13 cellular contexts compared by ENCODE assay signal in genomic region chr7:69967699-69968450, GRCh38.
DNase-seq lines count a peak whose midpoint lies in the region; ATAC-seq and TF ChIP-seq lines count a peak whose summit lies in the region.
"Had no signal": no experiment of that assay in that cellular context is flagged by ENCODE, and none has a peak within 500 bp of the region (broad histone marks: within the 10 kb centered on the region; RNA-seq: fewer than 3 reads in every experiment).

No MANE protein-coding gene starts in this region.

- DNase-seq in heart left ventricle (no peak), osteoblast (ENCODE audit: insufficient read length, low spot score, missing footprints) (no peak), COLO829 (ENCODE audit: low spot score) (no peak), EL (no peak)
- DNase-seq in activated T-cell treated with anti-CD3 and anti-CD28 coated beads, Interleukin-2, amount 50 U/mL, for 48 hours: no peak
- no peak for DNase-seq in activated T-cell treated with anti-CD3 and anti-CD28 coated beads, Interleukin-2, amount 50 U/mL, for 1 hour
- DNase-seq: activated T-cell treated with anti-CD3 and anti-CD28 coated beads for 4 hours; CD4-positive, alpha-beta memory T cell; central memory CD4-positive, alpha-beta T cell; MV-4-11; stimulated activated CD4-positive, alpha-beta T cell treated with anti-CD3 and anti-CD28 coated beads, Interleukin-12 subunit alpha, Interleukin-12 subunit beta, amount 100 ng/mL, for 4 hours had no signal

- 3 to 15% (median 5%) methylated on average over 3 of the region's 3 CpGs for WGBS in heart left ventricle, 4 donors

- intact Hi-C loops in heart left ventricle (cut with DNase I): loop anchor here in 5 of 10 donors (5.0 to 10.0 kb wide), 4 partner anchors 54 to 193 kb away; no protein-coding TSS in a partner anchor

- H3K4me2 ChIP-seq in osteoblast (ENCODE audit: insufficient read depth, low read length): peak overlapping the region; percentile 32

- no peak for TF ChIP-seq POLR2A in heart left ventricle (IDR thresholded peaks at IDR 0.05)

- H3K4me3 ChIP-seq in heart left ventricle (peak overlapping the region in 11 of 12 donors; percentile 1 to 54 (median 45)), osteoblast (ENCODE audit: insufficient read depth, low read length) (no peak overlapping the region)

- H3K36me3 ChIP-seq in heart left ventricle: no peaks in the 10 kb centered on the region
- H3K36me3 ChIP-seq in osteoblast (ENCODE audit: insufficient read depth, low read length): no peaks in the 10 kb centered on the region

- H3K27me3 ChIP-seq in heart left ventricle (no peaks in the 10 kb centered on the region), osteoblast (ENCODE audit: insufficient read depth, low read length) (no peaks in the 10 kb centered on the region)

- H3K27ac ChIP-seq in heart left ventricle: peak overlapping the region in 8 of 12 donors; percentile 1 to 65 (median 23)
- H3K27ac ChIP-seq in osteoblast (ENCODE audit: low read depth, low read length): no peak overlapping the region

- no peaks in the 10 kb centered on the region for H3K79me2 ChIP-seq in osteoblast (ENCODE audit: insufficient read depth, low read length)

- H3K4me1 ChIP-seq in heart left ventricle (peaks cover 2 to 41% (median 19%) of the 10 kb centered on the region in 12 donors), osteoblast (ENCODE audit: insufficient read depth, low read length) (no peaks in the 10 kb centered on the region)

- peak; percentile 77 for ATAC-seq in GM21390 (IDR thresholded peaks at IDR 0.05; ENCODE audit: unreplicated experiment)
- ATAC-seq in HG03469 (IDR thresholded peaks at IDR 0.05; ENCODE audit: unreplicated experiment): peak; percentile 56
- ATAC-seq in heart left ventricle: peak in 3 of 4 donors; percentile 11 to 58 (median 51)

- TF ChIP-seq CTCF in heart left ventricle (IDR thresholded peaks at IDR 0.05) (peak in 1 of 12 donors; percentile 6), osteoblast (IDR thresholded peaks at IDR 0.05; ENCODE audit: extremely low read depth, low read depth, low read length) (no peak)

- H3K9me3 ChIP-seq in heart left ventricle (no peaks in the 10 kb centered on the region), osteoblast (ENCODE audit: low read depth, low read length) (no peaks in the 10 kb centered on the region)

- H2AFZ ChIP-seq in osteoblast (ENCODE audit: low read length): no peak overlapping the region

- peaks cover 6% of the 10 kb centered on the region for H4K20me1 ChIP-seq in osteoblast (ENCODE audit: insufficient read depth, low read length)
